9 cellular contexts compared by ENCODE assay signal in genomic region chr17:77254961-77255741, GRCh38.
DNase-seq lines count a peak whose midpoint lies in the region; ATAC-seq, FAIRE-seq and TF ChIP-seq lines count a peak whose summit lies in the region.
"Had no signal": no experiment of that assay in that cellular context is flagged by ENCODE, and none has a peak within 500 bp of the region (broad histone marks: within the 10 kb centered on the region; RNA-seq: fewer than 3 reads in every experiment).

No MANE protein-coding gene starts in this region.

- 51 to 56% methylated on average over 21 to 23 of the region's 24 CpGs for WGBS in mesodermal cell (ENCODE audit: insufficient coverage in 2 of 2), 2 experiments

- no peaks in the 10 kb centered on the region for H3K27me3 ChIP-seq in bronchial epithelial cell (ENCODE audit: control insufficient read depth, insufficient read depth, low read length)

- peak; percentile 62; the same call in 1 of the 2 replicates for TF ChIP-seq EP300 in Ishikawa (IDR thresholded peaks at IDR 0.05; ENCODE audit: borderline replicate concordance)

- ATAC-seq in HG02981 (IDR thresholded peaks at IDR 0.05; ENCODE audit: unreplicated experiment) = no peak
- no peak for ATAC-seq in HG03095 (IDR thresholded peaks at IDR 0.05; ENCODE audit: unreplicated experiment)
- no peak for ATAC-seq in HG03571 (IDR thresholded peaks at IDR 0.05; ENCODE audit: unreplicated experiment)
- ATAC-seq: activated CD4-positive, CD25-positive, alpha-beta regulatory T cell treated with anti-CD3 and anti-CD28 coated beads, Interleukin-2, amount 50 U/mL, for 24 hours had no signal

- no peak for TF ChIP-seq CTCF in AG09319 (IDR thresholded peaks at IDR 0.05; ENCODE audit: low read depth, low read length)
- no peak for TF ChIP-seq CTCF in bronchial epithelial cell (IDR thresholded peaks at IDR 0.05; ENCODE audit: insufficient read depth, low read length, severe bottlenecking)

- peak; percentile 5; the same call in 1 of the 2 replicates for TF ChIP-seq RAD21 in Ishikawa (IDR thresholded peaks at IDR 0.05; ENCODE audit: low read depth)

- peaks cover 30% of the 10 kb centered on the region for H3K4me1 ChIP-seq in mesodermal cell (ENCODE audit: control insufficient read depth, insufficient read depth, low read length, poor library complexity, severe bottlenecking)

- H3K4me3 ChIP-seq in bronchial epithelial cell (ENCODE audit: low read depth, low read length) = no peak overlapping the region
- H3K4me3 ChIP-seq in mesodermal cell (ENCODE audit: extremely low read depth, insufficient read depth, low read length, poor library complexity, severe bottlenecking) = no peak overlapping the region

- peak; percentile 38 for DNase-seq in AG09319 (ENCODE audit: extremely low read depth, low read depth)
- peak; percentile 97 for DNase-seq in bronchial epithelial cell (ENCODE audit: low read depth)
- DNase-seq in D341Med (ENCODE audit: low spot score) = no peak

- H3K27ac ChIP-seq in mesodermal cell (ENCODE audit: low read depth, low read length, severe bottlenecking) = peak overlapping the region; percentile 59

- peak; percentile 83 for FAIRE-seq in bronchial epithelial cell (lab: Jason Lieb, UNC)

- H3K9me3 ChIP-seq in mesodermal cell (ENCODE audit: control insufficient read depth, low read length) = no peaks in the 10 kb centered on the region

- H3K36me3 ChIP-seq in bronchial epithelial cell (ENCODE audit: control insufficient read depth, insufficient read depth, low read length) = no peaks in the 10 kb centered on the region
- no peaks in the 10 kb centered on the region for H3K36me3 ChIP-seq in mesodermal cell (ENCODE audit: control insufficient read depth, insufficient read depth, low read length)

TF ChIP-seq in Ishikawa, 13 proteins besides CTCF, POLR2A, EP300 and RAD21:
- TF ChIP-seq TCF12 (IDR thresholded peaks at IDR 0.05; ENCODE audit: low read depth) (peak; percentile 74), ZBTB7A (IDR thresholded peaks at IDR 0.05; ENCODE audit: low read depth) (0 out of 2 replicates have a peak, but pooled peaks have one; percentile 73), FOXM1 (IDR thresholded peaks at IDR 0.05; ENCODE audit: borderline replicate concordance, low read depth) (no peak), CREB1 (IDR thresholded peaks at IDR 0.05; ENCODE audit: low read depth) (0 out of 2 replicates have a peak, but pooled peaks have one; percentile 7), USF1 (IDR thresholded peaks at IDR 0.05) (0 out of 2 replicates have a peak, but pooled peaks have one; percentile 20), EGR1 (IDR thresholded peaks at IDR 0.05) (no peak; the same call in 1 of the 2 replicates), MAX (IDR thresholded peaks at IDR 0.05) (peak; percentile 98), CEBPB (IDR thresholded peaks at IDR 0.05) (no peak), TAF1 (IDR thresholded peaks at IDR 0.05; ENCODE audit: low read depth) (peak; percentile 27; the same call in 1 of the 2 replicates), TEAD4 (IDR thresholded peaks at IDR 0.05) (peak; percentile 84), REST (IDR thresholded peaks at IDR 0.05; ENCODE audit: low read depth) (no peak), YY1 (IDR thresholded peaks at IDR 0.05; ENCODE audit: low read depth) (no peak), NFIC (IDR thresholded peaks at IDR 0.05) (peak; percentile 96)
